Comparison of ENCODE assay signal across 9 cellular contexts in genomic region chr1:116825735-116826438, GRCh38.
A peak's percentile ranks its signal among the peaks of the same experiment; 100 is the strongest.
DNase-seq lines count a peak whose midpoint lies in the region; ATAC-seq and TF ChIP-seq lines count a peak whose summit lies in the region.
"Had no signal": no experiment of that assay in that cellular context is flagged by ENCODE, and none has a peak within 500 bp of the region (broad histone marks: within the 10 kb centered on the region; RNA-seq: fewer than 3 reads in every experiment).

No MANE protein-coding gene starts in this region.

- DNase-seq in Caco-2 (no peak), NCI-H1092 (lab: John Stamatoyannopoulos, UW) (peak; percentile 89), WTC11 (ENCODE audit: low spot score) (no peak), mucosa of descending colon (peak; percentile 85 to 93 (median 87)), substantia nigra (lab: John Stamatoyannopoulos, UW) (no peak), occipital lobe (lab: John Stamatoyannopoulos, UW) (no peak), left lung (no peak)

- CTCF ChIA-PET in Caco-2 (lab: Charles Lee) (no interaction called here), WTC11 (lab: Charles Lee) (interaction anchor here (1.1 to 1.5 kb wide), 3 partner anchors 9 to 89 kb away, joined by 3 to 5 read pairs (median 4); no protein-coding TSS in a partner anchor)

- peaks cover 4% of the 10 kb centered on the region for H3K36me3 Mint-ChIP-seq in Caco-2 (ENCODE audit: insufficient read depth, unreplicated experiment)
- H3K36me3 Mint-ChIP-seq in WTC11, result no peaks in the 10 kb centered on the region

- H3K4me3 Mint-ChIP-seq in Caco-2 (ENCODE audit: unreplicated experiment) (no peak overlapping the region), WTC11 (no peak overlapping the region)

- H3K9me3 ChIP-seq in Caco-2, result no peaks in the 10 kb centered on the region
- peaks cover 4% of the 10 kb centered on the region for H3K9me3 ChIP-seq in mucosa of descending colon
- H3K9me3 ChIP-seq in left lung, result no peaks in the 10 kb centered on the region

- H3K4me3 ChIP-seq in Caco-2 (ENCODE audit: low read depth, low read length) (no peak overlapping the region), mucosa of descending colon (no peak overlapping the region), left lung (no peak overlapping the region)
- H3K4me3 ChIP-seq: coronary artery had no signal

- H3K4me1 Mint-ChIP-seq in Caco-2 (ENCODE audit: low read depth, unreplicated experiment) (peaks cover 16% of the 10 kb centered on the region), WTC11 (peaks cover 33% of the 10 kb centered on the region)

- H3K9me3 Mint-ChIP-seq in Caco-2 (ENCODE audit: unreplicated experiment), result peaks cover 9% of the 10 kb centered on the region
- 0 out of 2 replicates have a peak, but pooled peaks cover 6% of the 10 kb centered on the region for H3K9me3 Mint-ChIP-seq in WTC11

- H3K4me1 ChIP-seq in Caco-2, result peaks cover 6% of the 10 kb centered on the region; the same call in 1 of the 2 replicates
- peaks cover 32% of the 10 kb centered on the region for H3K4me1 ChIP-seq in mucosa of descending colon (ENCODE audit: low read depth)
- H3K4me1 ChIP-seq in left lung, result no peaks in the 10 kb centered on the region

- POLR2A ChIA-PET in Caco-2 (lab: Charles Lee), result no interaction called here
- POLR2A ChIA-PET in WTC11 (lab: Charles Lee), result no interaction called here

- no peak for TF ChIP-seq CTCF in Caco-2 (IDR thresholded peaks at IDR 0.05; ENCODE audit: insufficient read depth in 1 of 2, low read depth in 1 of 2, low read length in 1 of 2, severe bottlenecking in 1 of 2, unreplicated experiment in 1 of 2)
- no peak for TF ChIP-seq CTCF in WTC11 (IDR thresholded peaks at IDR 0.05)
- no peak for TF ChIP-seq CTCF in mucosa of descending colon (IDR thresholded peaks at IDR 0.05)
- no peak for TF ChIP-seq CTCF in left lung (IDR thresholded peaks at IDR 0.05)

- ATAC-seq in WTC11, result peak; percentile 10; the same call in 1 of the 2 replicates
- ATAC-seq in mucosa of descending colon, result peak; percentile 88
- ATAC-seq in HG03354 (IDR thresholded peaks at IDR 0.05; ENCODE audit: poor library complexity, severe bottlenecking, unreplicated experiment), result no peak
- no peak for ATAC-seq in left lung

- intact Hi-C loops in Caco-2 (cut with micrococcal nuclease; ENCODE audit: unreplicated experiment), result no loop called here
- intact Hi-C loops in mucosa of descending colon (cut with DNase I, micrococcal nuclease), result no loop called here
- intact Hi-C loops in left lung (cut with DNase I), result no loop called here

- H3K36me3 ChIP-seq in Caco-2 (ENCODE audit: control insufficient read depth, insufficient read depth, low read length) (no peaks in the 10 kb centered on the region), mucosa of descending colon (ENCODE audit: low read depth) (no peaks in the 10 kb centered on the region), left lung (no peaks in the 10 kb centered on the region)

- H3K27me3 Mint-ChIP-seq in Caco-2 (ENCODE audit: insufficient read depth, unreplicated experiment) (no peaks in the 10 kb centered on the region), WTC11 (ENCODE audit: low read depth) (no peaks in the 10 kb centered on the region)

- no TSS peak for BruUV-seq in Caco-2 (replicated peaks; lab: Mats Ljungman, UMichigan)

- H3K27ac Mint-ChIP-seq in Caco-2 (ENCODE audit: unreplicated experiment) (peak overlapping the region; percentile 55), WTC11 (peak overlapping the region; percentile 75)

- H3K27me3 ChIP-seq in Caco-2 (replicated peaks; ENCODE audit: control insufficient read depth, insufficient read depth, low read length) (no peaks in the 10 kb centered on the region), left lung (no peaks in the 10 kb centered on the region)

- no peak overlapping the region for H3K27ac ChIP-seq in substantia nigra (ENCODE audit: low read depth, low read length, poor library complexity, severe bottlenecking)
- no peak overlapping the region for H3K27ac ChIP-seq in left lung
- H3K27ac ChIP-seq: coronary artery had no signal

TF ChIP-seq in WTC11, 78 proteins besides CTCF, POLR2A, EP300 and RAD21:
- TF ChIP-seq ELF4 (CRISPR knock-in tag; IDR thresholded peaks at IDR 0.05; ENCODE audit: low read depth), result no peak

Comparison
In these comparisons a context has a peak if more than half of its experiments do, and no peak if none do; other contexts are left out.
1. DNase-seq: peak in NCI-H1092 (single experiment) and mucosa of descending colon (3 of 3); none in Caco-2 (0 of 2), WTC11 (single experiment), substantia nigra (0 of 49), occipital lobe (single experiment) and left lung (0 of 2).
2. ATAC-seq: peak in WTC11 (single experiment) and mucosa of descending colon (single experiment); none in HG03354 (single experiment) and left lung (single experiment).